Comparison of ENCODE assay signal across 22 cellular contexts in the genomic region with DNA sequence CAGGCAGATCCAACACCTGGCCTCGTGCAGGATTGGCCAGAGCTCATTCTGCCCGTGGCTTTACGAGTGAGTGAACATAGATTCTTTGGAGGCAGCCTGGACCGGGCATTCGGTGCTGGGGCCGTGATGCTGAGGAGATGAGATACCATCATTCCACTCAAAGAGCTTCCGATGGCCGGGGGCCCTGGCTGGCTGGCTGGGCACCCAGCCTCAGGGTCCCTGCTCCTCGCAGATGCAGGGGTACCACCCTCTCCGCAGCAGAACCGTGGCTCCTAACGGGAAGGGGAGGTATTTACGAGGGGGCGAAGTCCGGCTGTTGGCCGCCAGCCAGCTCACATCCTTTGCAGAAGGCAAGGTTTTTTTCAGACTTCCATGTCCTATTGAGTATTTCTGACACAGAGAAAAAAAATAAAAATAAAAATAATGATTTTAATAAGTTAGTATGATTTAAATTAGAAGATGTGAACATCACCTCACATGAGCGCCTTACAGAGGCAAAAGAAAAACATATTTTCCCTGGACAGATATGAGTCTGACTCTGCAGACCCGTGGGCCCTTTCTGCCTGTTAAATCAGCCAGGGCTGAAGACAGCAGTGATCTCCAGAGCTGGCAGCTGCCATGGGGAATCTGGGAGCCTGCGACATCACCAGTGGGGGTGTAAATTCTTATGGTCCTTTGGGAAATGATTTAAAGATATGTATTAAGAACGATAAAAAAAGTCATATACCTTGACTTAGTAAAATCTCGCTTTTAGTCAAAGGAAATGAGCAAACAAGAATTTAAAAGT.
DNase-seq lines count a peak whose midpoint lies in the region; ATAC-seq, FAIRE-seq and TF ChIP-seq lines count a peak whose summit lies in the region.
"Had no signal": no experiment of that assay in that cellular context is flagged by ENCODE, and none has a peak within 500 bp of the region (broad histone marks: within the 10 kb centered on the region; RNA-seq: fewer than 3 reads in every experiment).

No MANE protein-coding gene starts in this region.

- no peak overlapping the region for H2AK5ac ChIP-seq in mesenchymal stem cell (ENCODE audit: low read length, severe bottlenecking)

- H3K36me3 ChIP-seq in HepG2 (replicated peaks in 1 of 2; ENCODE audit: control insufficient read depth in 1 of 2, insufficient read depth in 2 of 2, low read length in 2 of 2) (no peaks in the 10 kb centered on the region), right lobe of liver (no peaks in the 10 kb centered on the region), K562 (ENCODE audit: control insufficient read depth, insufficient read depth, low read length) (no peaks in the 10 kb centered on the region), mesenchymal stem cell (ENCODE audit: control insufficient read depth in 1 of 2, insufficient read depth in 2 of 2, low read depth in 1 of 2, low read length in 2 of 2) (no peaks in the 10 kb centered on the region)
- H3K36me3 ChIP-seq: BLaER1 had no signal

- H3K4me3 ChIP-seq in HepG2 (replicated peaks in 1 of 3; ENCODE audit: insufficient read depth in 1 of 3, low read depth in 2 of 3, low read length in 3 of 3) (no peak overlapping the region), right lobe of liver (no peak overlapping the region), K562 (no peak overlapping the region), mesenchymal stem cell (ENCODE audit: insufficient read depth in 1 of 2, low read depth in 1 of 2, low read length in 2 of 2) (no peak overlapping the region)
- H3K4me3 ChIP-seq: BLaER1 had no signal

- H3K79me2 ChIP-seq in HepG2 (ENCODE audit: insufficient read depth, low read length): no peaks in the 10 kb centered on the region
- no peaks in the 10 kb centered on the region for H3K79me2 ChIP-seq in K562 (ENCODE audit: control insufficient read depth, insufficient read depth, low read length)

- H3K23ac ChIP-seq in mesenchymal stem cell (ENCODE audit: low read length in 2 of 2): no peak overlapping the region

- no peak overlapping the region for H3K4me2 ChIP-seq in HepG2 (ENCODE audit: low read depth, low read length)
- no peak overlapping the region for H3K4me2 ChIP-seq in K562 (ENCODE audit: insufficient read depth, low read length)
- H3K4me2 ChIP-seq in mesenchymal stem cell (ENCODE audit: low read length, poor library complexity, severe bottlenecking): no peak overlapping the region
- H3K4me2 ChIP-seq: BLaER1 had no signal

- ATAC-seq in HepG2: peak; percentile 28; the same call in 2 of the 3 replicates
- no peak for ATAC-seq in right lobe of liver
- ATAC-seq in K562: no peak
- ATAC-seq in HG03432 (IDR thresholded peaks at IDR 0.05; ENCODE audit: unreplicated experiment): no peak
- ATAC-seq in HG02678 (IDR thresholded peaks at IDR 0.05; ENCODE audit: unreplicated experiment): no peak
- ATAC-seq: CD8-positive, alpha-beta T cell had no signal

- peak overlapping the region; percentile 60 for H4K91ac ChIP-seq in mesenchymal stem cell (ENCODE audit: low read length)

- H4K20me1 ChIP-seq in HepG2 (ENCODE audit: insufficient read depth, low read length): no peaks in the 10 kb centered on the region
- H4K20me1 ChIP-seq in K562 (replicated peaks; ENCODE audit: control insufficient read depth, insufficient read depth, low read length): no peaks in the 10 kb centered on the region; the same call in 1 of the 2 replicates
- H4K20me1 ChIP-seq: BLaER1 had no signal

- H3K79me1 ChIP-seq in mesenchymal stem cell (replicated peaks; ENCODE audit: low read length, poor library complexity, severe bottlenecking): no peaks in the 10 kb centered on the region

- H2AFZ ChIP-seq in HepG2 (ENCODE audit: low read length): no peak overlapping the region
- no peak overlapping the region for H2AFZ ChIP-seq in K562 (ENCODE audit: low read depth, low read length)
- no peak overlapping the region for H2AFZ ChIP-seq in mesenchymal stem cell (ENCODE audit: low read depth, low read length)

- no peak overlapping the region for H2BK120ac ChIP-seq in mesenchymal stem cell (ENCODE audit: low read depth, low read length)

- peak overlapping the region in 1 of 2 experiments; percentile 28 for H3K18ac ChIP-seq in mesenchymal stem cell (ENCODE audit: low read depth in 1 of 2, low read length in 2 of 2)

- H3K27me3 ChIP-seq in HepG2 (ENCODE audit: control insufficient read depth in 1 of 2, insufficient read depth in 2 of 2, low read length in 2 of 2) (peaks cover 10 to 60% of the 10 kb centered on the region in 2 experiments; a peak in 4 of 5 replicates), right lobe of liver (no peaks in the 10 kb centered on the region), K562 (ENCODE audit: control insufficient read depth in 2 of 2, insufficient read depth in 2 of 2, low read length in 2 of 2) (peaks cover 30 to 60% of the 10 kb centered on the region in 2 experiments), mesenchymal stem cell (ENCODE audit: control insufficient read depth in 1 of 2, insufficient read depth in 1 of 2, low read length in 2 of 2) (peaks cover 0 to 73% of the 10 kb centered on the region in 2 experiments)
- H3K27me3 ChIP-seq: BLaER1 had no signal

- POLR2A ChIA-PET in HepG2 (lab: Yijun Ruan, JAX) (no interaction called here), K562 (lab: Yijun Ruan, JAX) (no interaction called here)

- H2BK12ac ChIP-seq in mesenchymal stem cell (ENCODE audit: low read length in 2 of 2): no peak overlapping the region

- no peak for FAIRE-seq in HepG2 (lab: Jason Lieb, UNC)
- FAIRE-seq in K562 (lab: Jason Lieb, UNC): no peak
- FAIRE-seq: GM12892, GM18507, RCC 7860 had no signal

- peak overlapping the region; percentile 39 for H4K8ac ChIP-seq in mesenchymal stem cell (ENCODE audit: low read length)

- H3K4ac ChIP-seq in mesenchymal stem cell (ENCODE audit: low read depth in 1 of 2, low read length in 2 of 2): no peak overlapping the region

- BruUV-seq in HepG2 (replicated peaks; lab: Mats Ljungman, UMichigan) (no TSS peak), K562 (replicated peaks; lab: Mats Ljungman, UMichigan) (no TSS peak)

- CTCF ChIA-PET in HepG2 (lab: Yijun Ruan, JAX; ENCODE audit: low intra/inter-chr PET ratio, low total read pairs) (no interaction called here), K562 (lab: Yijun Ruan, JAX; ENCODE audit: low intra/inter-chr PET ratio) (no interaction called here)

- 19% methylated on average over 20 of the region's 21 CpGs for WGBS in HepG2 (ENCODE audit: low lambda C conversion rate)
- 11% methylated on average over 17 of the region's 21 CpGs for WGBS in right lobe of liver (ENCODE audit: insufficient coverage, low coverage, low lambda C conversion rate, missing lambda C conversion rate)
- under 1% methylated on average over 21 of the region's 21 CpGs for WGBS in K562 (ENCODE audit: insufficient coverage, low coverage, missing lambda C conversion rate)
- 77% methylated on average over 19 of the region's 21 CpGs for WGBS in mesenchymal stem cell

- H2BK15ac ChIP-seq in mesenchymal stem cell (ENCODE audit: low read depth, poor library complexity, severe bottlenecking): no peak overlapping the region

- TF ChIP-seq POLR2A in HepG2 (IDR thresholded peaks at IDR 0.05; ENCODE audit: insufficient read depth in 1 of 2, low read depth in 2 of 2, low read length in 2 of 2): no peak
- no peak for TF ChIP-seq POLR2A in right lobe of liver (IDR thresholded peaks at IDR 0.05)
- TF ChIP-seq POLR2A in K562 (conservative IDR thresholded peaks at IDR 0.05): no peak

- no peak overlapping the region for H3K14ac ChIP-seq in mesenchymal stem cell (ENCODE audit: low read length in 2 of 2)

- TF ChIP-seq RAD21 in HepG2 (CRISPR knock-in tag; IDR thresholded peaks at IDR 0.05) (no peak), K562 (CRISPR knock-in tag; conservative IDR thresholded peaks at IDR 0.05 in 1 of 2, IDR thresholded peaks at IDR 0.05 in 1 of 2) (no peak)

- no peaks in the 10 kb centered on the region for H3K9me3 ChIP-seq in HepG2 (ENCODE audit: low read length)
- no peaks in the 10 kb centered on the region for H3K9me3 ChIP-seq in right lobe of liver
- H3K9me3 ChIP-seq in K562 (replicated peaks; ENCODE audit: control insufficient read depth, insufficient read depth, low read depth, low read length): no peaks in the 10 kb centered on the region
- peaks cover 6% of the 10 kb centered on the region for H3K9me3 ChIP-seq in mesenchymal stem cell (ENCODE audit: control insufficient read depth, low read length)

- DNase-seq in HepG2 (ENCODE audit: low spot score) (no peak), right lobe of liver (no peak), K562 (ENCODE audit: extremely low read depth in 1 of 4, low spot score in 3 of 4) (no peak), mesenchymal stem cell (no peak), DMS153 treated with DMSO at 0.1 percent for 48 hours (lab: John Stamatoyannopoulos, UW; ENCODE audit: unreplicated experiment) (no peak)
- no peak for DNase-seq in stimulated activated CD4-positive, alpha-beta T cell treated with anti-CD3 and anti-CD28 coated beads, Interleukin-12 subunit alpha, Interleukin-12 subunit beta, amount 100 ng/mL, for 4 hours
- DNase-seq: CD8-positive, alpha-beta T cell; HFFc6; Kasumi-1; MM.1S; NCI-H1092 treated with DMSO at 0.1 percent for 48 hours; NCI-H1694; NCI-H2081 treated with DMSO at 0.1 percent for 48 hours; NCI-H446 treated with DMSO at 0.1 percent for 48 hours; NCI-H69; Right ventricle myocardium superior had no signal

- intact Hi-C loops in HepG2 (cut with micrococcal nuclease; ENCODE audit: unreplicated experiment): no loop called here
- intact Hi-C loops in right lobe of liver (cut with DNase I): no loop called here
- intact Hi-C loops in K562 (cut with micrococcal nuclease): no loop called here

- H3K9ac ChIP-seq in HepG2 (ENCODE audit: insufficient read depth, low read depth, low read length): no peak overlapping the region
- peak overlapping the region in 1 of 2 experiments; percentile 26; a peak in 1 of 4 replicates for H3K9ac ChIP-seq in K562 (ENCODE audit: insufficient read depth in 1 of 2, low read depth in 2 of 2, low read length in 2 of 2)
- H3K9ac ChIP-seq in mesenchymal stem cell (ENCODE audit: low read length): no peak overlapping the region
- H3K9ac ChIP-seq: BLaER1 had no signal

- no peak overlapping the region for H2BK5ac ChIP-seq in mesenchymal stem cell (ENCODE audit: low read depth, low read length, poor library complexity, severe bottlenecking)

- H3K9me1 ChIP-seq in K562 (ENCODE audit: control insufficient read depth, insufficient read depth, low read length): peaks cover 2% of the 10 kb centered on the region

- TF ChIP-seq CTCF in HepG2 (CRISPR knock-in tag; IDR thresholded peaks at IDR 0.05) (no peak), right lobe of liver (IDR thresholded peaks at IDR 0.05) (no peak), K562 (IDR thresholded peaks at IDR 0.05 in 2 of 3, conservative IDR thresholded peaks at IDR 0.05 in 1 of 3; ENCODE audit: insufficient read depth in 2 of 3, low read depth in 1 of 3, low read length in 3 of 3) (no peak)

- in situ Hi-C loops in HepG2 (cut with HindIII; ENCODE audit: extremely low pct_ligation_motif_present, low pct_unique_long_range_greater_than_20kb): no loop called here
- in situ Hi-C loops in K562 (cut with MboI): no loop called here

- H3K4me1 ChIP-seq in HepG2 (ENCODE audit: insufficient read depth, low read length) (no peaks in the 10 kb centered on the region), right lobe of liver (no peaks in the 10 kb centered on the region), K562 (replicated peaks in 1 of 2; ENCODE audit: control insufficient read depth in 2 of 2, insufficient read depth in 2 of 2, low read length in 2 of 2) (no peaks in the 10 kb centered on the region), mesenchymal stem cell (ENCODE audit: control insufficient read depth, insufficient read depth, low read depth, low read length) (no peaks in the 10 kb centered on the region)

- H3K27ac ChIP-seq in HepG2 (ENCODE audit: extremely low read length, insufficient read depth, low read length): no peak overlapping the region
- H3K27ac ChIP-seq in right lobe of liver: no peak overlapping the region
- no peak overlapping the region for H3K27ac ChIP-seq in K562 (ENCODE audit: extremely low read depth, low read depth, low read length)
- no peak overlapping the region for H3K27ac ChIP-seq in mesenchymal stem cell (ENCODE audit: low read length, poor library complexity, severe bottlenecking)
- H3K27ac ChIP-seq: BLaER1 had no signal

- TF ChIP-seq EP300 in HepG2 (IDR thresholded peaks at IDR 0.05; ENCODE audit: low read depth in 2 of 2, low read length in 2 of 2) (no peak), HepG2 (CRISPR knock-in tag; IDR thresholded peaks at IDR 0.05; ENCODE audit: borderline replicate concordance) (no peak), K562 (IDR thresholded peaks at IDR 0.05; ENCODE audit: low read length) (no peak)
